6 cellular contexts compared by ENCODE assay signal in the genomic region with DNA sequence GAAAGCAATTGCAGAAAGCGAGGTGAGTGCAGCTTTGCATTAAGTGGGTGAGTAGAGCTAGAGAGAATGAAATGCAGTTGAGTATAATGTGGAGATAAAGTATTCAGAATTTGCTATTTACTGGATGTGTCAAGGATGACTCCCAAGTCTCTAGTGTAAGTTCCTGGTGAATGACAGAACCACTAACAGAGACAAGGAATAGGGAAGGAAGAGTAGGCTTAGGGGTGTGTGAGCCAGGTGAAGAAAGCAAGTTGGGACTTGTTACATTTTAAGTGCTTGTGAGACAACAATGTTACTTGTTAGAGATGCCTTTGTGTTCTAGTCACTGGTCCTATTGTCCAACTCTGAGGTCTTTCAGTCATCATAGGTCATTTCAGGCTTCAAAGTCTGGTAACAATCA. TPM values are rescaled to one million over a fixed set of nuclear protein-coding genes. Genes with fewer than 3 reads are reported as not detected.
"Had no signal": no experiment of that assay in that cellular context is flagged by ENCODE, and none has a peak within 500 bp of the region (broad histone marks: within the 10 kb centered on the region; RNA-seq: fewer than 3 reads in every experiment).

No MANE protein-coding gene starts in this region.

RNA-seq across cellular contexts. Expression of a gene that starts 26.0 kb away (rescaled TPM):
- total RNA-seq: HepG2, HT-29, HT1080, IMR-90, K562 had no signal
- polyA plus RNA-seq: HepG2, IgD-negative memory B cell, IMR-90, K562 had no signal
